Comparison of ENCODE assay signal across 3 cellular contexts in genomic region chr14:95256011-95256775, GRCh38.
A peak's percentile ranks its signal among the peaks of the same experiment; 100 is the strongest.
TF ChIP-seq lines count a peak whose summit lies in the region.

No MANE protein-coding gene starts in this region.

TF ChIP-seq in HEK293, 187 proteins besides CTCF, POLR2A, EP300 and RAD21 (continued from another document and continues in another):
- peak; percentile 18; the same call in 1 of the 2 replicates for TF ChIP-seq PRDM4 (tag by site-specific recombination; IDR thresholded peaks at IDR 0.05)
- TF ChIP-seq SP2 (tag by site-specific recombination; IDR thresholded peaks at IDR 0.05): peak; percentile 24
- peak; percentile 77 for TF ChIP-seq KLF17 (tag by site-specific recombination; IDR thresholded peaks at IDR 0.05)
- TF ChIP-seq ZNF274 (IDR thresholded peaks at IDR 0.05; ENCODE audit: low read length): no peak
- no peak for TF ChIP-seq ZNF274 (tag by site-specific recombination; IDR thresholded peaks at IDR 0.05; ENCODE audit: borderline replicate concordance)
- peak; percentile 88 for TF ChIP-seq ZFP69B (tag by site-specific recombination; IDR thresholded peaks at IDR 0.05)
- TF ChIP-seq ZNF18 (tag by site-specific recombination; IDR thresholded peaks at IDR 0.05): no peak
- peak; percentile 39; the same call in 1 of the 2 replicates for TF ChIP-seq ZNF398 (tag by site-specific recombination; IDR thresholded peaks at IDR 0.05)
- no peak for TF ChIP-seq ZNF558 (tag by site-specific recombination; IDR thresholded peaks at IDR 0.05)
- TF ChIP-seq ZSCAN23 (tag by site-specific recombination; IDR thresholded peaks at IDR 0.05): no peak
- TF ChIP-seq ZEB2 (tag by site-specific recombination; IDR thresholded peaks at IDR 0.05): peak; percentile 62; the same call in 1 of the 2 replicates
- TF ChIP-seq ZBTB20 (tag by site-specific recombination; IDR thresholded peaks at IDR 0.05): no peak

TF ChIP-seq in H1, 55 proteins besides CTCF, POLR2A, EP300 and RAD21 (continued from another document):
- TF ChIP-seq KDM4A (IDR thresholded peaks at IDR 0.05; ENCODE audit: low read depth, low read length, severe bottlenecking): no peak
- TF ChIP-seq NANOG (IDR thresholded peaks at IDR 0.05; ENCODE audit: insufficient read depth, low read depth, low read length, poor library complexity, severe bottlenecking): no peak
- no peak for TF ChIP-seq SP4 (IDR thresholded peaks at IDR 0.05; ENCODE audit: low read length)
- no peak for TF ChIP-seq JUND (IDR thresholded peaks at IDR 0.05; ENCODE audit: low read length)
- TF ChIP-seq YY1 (IDR thresholded peaks at IDR 0.05; ENCODE audit: low read depth, low read length): no peak
- TF ChIP-seq CEBPB (IDR thresholded peaks at IDR 0.05; ENCODE audit: low read depth, low read length): no peak
- TF ChIP-seq USF2 (IDR thresholded peaks at IDR 0.05; ENCODE audit: low read length): no peak
- TF ChIP-seq CTBP2 (IDR thresholded peaks at IDR 0.05; ENCODE audit: borderline replicate concordance, insufficient read depth, insufficient read length, low read length): no peak
- no peak for TF ChIP-seq ATF3 (IDR thresholded peaks at IDR 0.05; ENCODE audit: insufficient read depth, low read depth, low read length)

TF ChIP-seq in WTC11, 78 proteins besides CTCF, POLR2A, EP300 and RAD21 (continued from another document):
- TF ChIP-seq ZNF121 (CRISPR knock-in tag; IDR thresholded peaks at IDR 0.05) (no peak), HMGXB4 (CRISPR knock-in tag; IDR thresholded peaks at IDR 0.05) (no peak), ZNF232 (CRISPR knock-in tag; IDR thresholded peaks at IDR 0.05) (no peak), CDX4 (CRISPR knock-in tag; IDR thresholded peaks at IDR 0.05; ENCODE audit: borderline replicate concordance) (no peak), JUN (CRISPR knock-in tag; IDR thresholded peaks at IDR 0.05) (no peak), ZNF671 (CRISPR knock-in tag; IDR thresholded peaks at IDR 0.05) (no peak), JAZF1 (CRISPR knock-in tag; IDR thresholded peaks at IDR 0.05) (no peak), SP1 (CRISPR knock-in tag; conservative IDR thresholded peaks at IDR 0.05) (no peak), MAX (CRISPR knock-in tag; IDR thresholded peaks at IDR 0.05) (no peak), SMAD3 (CRISPR knock-in tag; IDR thresholded peaks at IDR 0.05; ENCODE audit: borderline replicate concordance) (no peak), SOX15 (CRISPR knock-in tag; IDR thresholded peaks at IDR 0.05) (no peak), HMGA2 (CRISPR knock-in tag; IDR thresholded peaks at IDR 0.05) (no peak), RORB (CRISPR knock-in tag; IDR thresholded peaks at IDR 0.05) (no peak)
TF ChIP-seq in WTC11: peak in this region for 0.
